ENCODE assay signal across 8 cellular contexts in the genomic region with DNA sequence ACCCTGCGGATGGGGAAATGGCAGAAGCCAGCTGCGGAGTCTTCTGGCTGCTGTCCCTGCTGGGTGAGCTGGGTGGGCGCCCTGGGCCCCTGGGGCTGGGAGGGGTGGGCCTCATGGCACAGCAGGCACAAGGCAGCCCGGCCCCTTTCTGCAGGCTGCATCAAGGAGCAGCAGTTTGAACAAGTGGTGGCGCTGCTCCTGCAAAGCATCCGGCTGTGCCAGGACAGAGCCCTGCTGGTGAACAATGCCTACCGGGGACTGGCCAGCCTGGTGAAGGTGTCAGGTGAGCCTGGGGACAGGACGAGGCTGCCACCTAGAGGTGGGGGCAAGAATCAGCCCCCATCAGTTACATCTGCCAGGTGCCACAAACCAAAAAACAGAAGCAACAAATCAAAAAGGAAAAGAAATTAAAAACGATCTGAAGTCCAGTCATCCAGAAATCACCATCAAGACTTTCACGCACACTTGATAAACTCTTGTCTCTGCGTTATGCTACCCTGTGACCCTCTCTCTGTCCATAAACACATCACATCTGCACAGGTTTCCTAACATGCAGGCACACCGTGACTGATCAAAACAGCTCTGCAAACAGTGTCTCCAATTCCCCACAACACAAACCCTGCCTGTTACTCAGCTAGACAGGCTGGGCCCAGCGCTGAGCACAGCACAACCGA. TPM values are rescaled to one million over a fixed set of nuclear protein-coding genes. Genes with fewer than 3 reads are reported as not detected.
DNase-seq lines count a peak whose midpoint lies in the region; ATAC-seq and TF ChIP-seq lines count a peak whose summit lies in the region.

No MANE protein-coding gene starts in this region.

- no peak overlapping the region for H3K4me2 ChIP-seq in KMS-11

- peak; percentile 51 for ATAC-seq in CD8-positive, alpha-beta T cell
- peak; percentile 37 to 49 (median 46) for ATAC-seq in psoas muscle
- no peak for ATAC-seq in HG02588 (IDR thresholded peaks at IDR 0.05; ENCODE audit: unreplicated experiment)

- H3K36me3 Mint-ChIP-seq in CD8-positive, alpha-beta T cell, result peaks cover 41% of the 10 kb centered on the region
- H3K36me3 Mint-ChIP-seq in activated CD4-positive, alpha-beta T cell treated with anti-CD3 and anti-CD28 coated beads, Interleukin-2, amount 10 ng/mL, durations not matched to agents 7 days and 5 days (ENCODE audit: low read depth), result peaks cover 18% of the 10 kb centered on the region

- H3K79me2 ChIP-seq in KMS-11 (ENCODE audit: insufficient read depth, low read depth), result no peaks in the 10 kb centered on the region

- no peaks in the 10 kb centered on the region for H3K27me3 Mint-ChIP-seq in CD8-positive, alpha-beta T cell (ENCODE audit: low read depth)
- no peaks in the 10 kb centered on the region for H3K27me3 Mint-ChIP-seq in activated CD4-positive, alpha-beta T cell treated with anti-CD3 and anti-CD28 coated beads, Interleukin-2, amount 10 ng/mL, durations not matched to agents 7 days and 5 days

- H2AFZ ChIP-seq in KMS-11 (ENCODE audit: low read depth), result no peak overlapping the region

- peaks cover 11% of the 10 kb centered on the region for H3K4me1 Mint-ChIP-seq in CD8-positive, alpha-beta T cell (ENCODE audit: low read depth)
- peaks cover 5% of the 10 kb centered on the region for H3K4me1 Mint-ChIP-seq in activated CD4-positive, alpha-beta T cell treated with anti-CD3 and anti-CD28 coated beads, Interleukin-2, amount 10 ng/mL, durations not matched to agents 7 days and 5 days

- CTCF ChIA-PET in CD8-positive, alpha-beta T cell (lab: Charles Lee), result interaction anchor here (0.6 to 4.7 kb wide), 15 partner anchors 9 to 223 kb away, joined by 3 to 46 read pairs (median 3); no protein-coding TSS in a partner anchor
- CTCF ChIA-PET in activated CD4-positive, alpha-beta T cell treated with anti-CD3 and anti-CD28 coated beads, Interleukin-2, amount 10 ng/mL, durations not matched to agents 7 days and 5 days (lab: Charles Lee), result interaction anchor here (0.6 to 1.7 kb wide), 4 partner anchors 9 to 416 kb away, joined by 3 to 4 read pairs (median 4); no protein-coding TSS in a partner anchor

- peaks cover 3% of the 10 kb centered on the region for H3K4me1 ChIP-seq in CD8-positive, alpha-beta T cell (ENCODE audit: insufficient read depth, low read length)
- no peaks in the 10 kb centered on the region for H3K4me1 ChIP-seq in KMS-11 (ENCODE audit: low read depth, poor library complexity, severe bottlenecking)
- H3K4me1 ChIP-seq in effector memory CD4-positive, alpha-beta T cell (ENCODE audit: control insufficient read depth, insufficient read depth, low read length, poor library complexity, severe bottlenecking), result no peaks in the 10 kb centered on the region
- H3K4me1 ChIP-seq in psoas muscle, result peaks cover 18% of the 10 kb centered on the region

- no peak overlapping the region for H3K27ac ChIP-seq in CD8-positive, alpha-beta T cell (ENCODE audit: low read depth, low read length)
- H3K27ac ChIP-seq in KMS-11, result no peak overlapping the region
- no peak overlapping the region for H3K27ac ChIP-seq in effector memory CD4-positive, alpha-beta T cell (ENCODE audit: insufficient read depth, low read length, poor library complexity, severe bottlenecking)
- no peak overlapping the region for H3K27ac ChIP-seq in psoas muscle

- H3K27ac Mint-ChIP-seq in CD8-positive, alpha-beta T cell, result peak overlapping the region; percentile 2
- no peak overlapping the region for H3K27ac Mint-ChIP-seq in activated CD4-positive, alpha-beta T cell treated with anti-CD3 and anti-CD28 coated beads, Interleukin-2, amount 10 ng/mL, durations not matched to agents 7 days and 5 days

- no peaks in the 10 kb centered on the region for H4K20me1 ChIP-seq in KMS-11 (ENCODE audit: insufficient read depth)

- no peaks in the 10 kb centered on the region for H3K9me3 ChIP-seq in CD8-positive, alpha-beta T cell (ENCODE audit: low read length)
- no peaks in the 10 kb centered on the region for H3K9me3 ChIP-seq in effector memory CD4-positive, alpha-beta T cell (ENCODE audit: control insufficient read depth, low read length)
- no peaks in the 10 kb centered on the region for H3K9me3 ChIP-seq in psoas muscle

- no peak overlapping the region for H3K4me3 ChIP-seq in CD8-positive, alpha-beta T cell (ENCODE audit: low read depth, low read length)
- H3K4me3 ChIP-seq in KMS-11 (IDR thresholded peaks at IDR 0.05; ENCODE audit: insufficient read depth, low read depth, low read length) (no peak overlapping the region), psoas muscle (no peak overlapping the region)
- no peak overlapping the region for H3K4me3 ChIP-seq in effector memory CD4-positive, alpha-beta T cell (ENCODE audit: insufficient read depth, low read depth, low read length, poor library complexity, severe bottlenecking)

- POLR2A ChIA-PET in CD8-positive, alpha-beta T cell (lab: Charles Lee), result interaction anchor here (0.6 to 1.0 kb wide), 2 partner anchors 56 to 74 kb away, joined by 3 read pairs; partner anchors contain the start of genes MED22 and RPL7A
- POLR2A ChIA-PET in activated CD4-positive, alpha-beta T cell treated with anti-CD3 and anti-CD28 coated beads, Interleukin-2, amount 10 ng/mL, durations not matched to agents 7 days and 5 days (lab: Charles Lee), result no interaction called here

- H3K4me3 Mint-ChIP-seq in CD8-positive, alpha-beta T cell, result no peak overlapping the region
- H3K4me3 Mint-ChIP-seq in activated CD4-positive, alpha-beta T cell treated with anti-CD3 and anti-CD28 coated beads, Interleukin-2, amount 10 ng/mL, durations not matched to agents 7 days and 5 days, result no peak overlapping the region

- no peaks in the 10 kb centered on the region for H3K9me3 Mint-ChIP-seq in CD8-positive, alpha-beta T cell
- H3K9me3 Mint-ChIP-seq in activated CD4-positive, alpha-beta T cell treated with anti-CD3 and anti-CD28 coated beads, Interleukin-2, amount 10 ng/mL, durations not matched to agents 7 days and 5 days, result no peaks in the 10 kb centered on the region

- WGBS in psoas muscle, 3 donors, result 75 to 79% (median 75%) methylated on average over 14 of the region's 14 CpGs

- H3K9ac ChIP-seq in KMS-11, result no peak overlapping the region

- DNase-seq in CD8-positive, alpha-beta T cell, result peak; percentile 41 to 73 (median 64)
- DNase-seq in activated CD4-positive, alpha-beta T cell treated with anti-CD3 and anti-CD28 coated beads, Interleukin-2, amount 10 ng/mL, durations not matched to agents 7 days and 5 days, result peak; percentile 62
- peak; percentile 24 to 35 (median 31) for DNase-seq in effector memory CD4-positive, alpha-beta T cell
- DNase-seq in psoas muscle, result peak in 1 of 2 donors; percentile 71
- DNase-seq in NCI-H1092 (lab: John Stamatoyannopoulos, UW), result no peak
- DNase-seq in NCI-H510A (lab: John Stamatoyannopoulos, UW), result no peak

- H3K36me3 ChIP-seq in CD8-positive, alpha-beta T cell (ENCODE audit: insufficient read depth, low read length), result peaks cover 25% of the 10 kb centered on the region
- H3K36me3 ChIP-seq in KMS-11 (ENCODE audit: insufficient read depth) (no peaks in the 10 kb centered on the region), psoas muscle (ENCODE audit: insufficient read depth in 1 of 2, low read depth in 1 of 2) (peaks cover 0 to 48% of the 10 kb centered on the region in 2 donors)
- H3K36me3 ChIP-seq in effector memory CD4-positive, alpha-beta T cell (ENCODE audit: control insufficient read depth, insufficient read depth, low read length), result peaks cover 31% of the 10 kb centered on the region

- peak; percentile 82 for TF ChIP-seq CTCF in CD8-positive, alpha-beta T cell (IDR thresholded peaks at IDR 0.05)
- TF ChIP-seq CTCF in KMS-11 (conservative IDR thresholded peaks at IDR 0.05; ENCODE audit: low read depth, low read length) (peak; percentile 60), psoas muscle (IDR thresholded peaks at IDR 0.05) (peak; percentile 66)

- H3K27me3 ChIP-seq in CD8-positive, alpha-beta T cell (ENCODE audit: insufficient read depth, low read length), result no peaks in the 10 kb centered on the region
- no peaks in the 10 kb centered on the region; the same call in 1 of the 2 replicates for H3K27me3 ChIP-seq in KMS-11 (ENCODE audit: insufficient read depth, low read depth)
- H3K27me3 ChIP-seq in effector memory CD4-positive, alpha-beta T cell (replicated peaks; ENCODE audit: control insufficient read depth, insufficient read depth, low read length, poor library complexity, severe bottlenecking), result no peaks in the 10 kb centered on the region
- no peaks in the 10 kb centered on the region for H3K27me3 ChIP-seq in psoas muscle (ENCODE audit: insufficient read depth in 3 of 3, low read length in 2 of 3)

- intact Hi-C loops in CD8-positive, alpha-beta T cell (cut with DNase I, micrococcal nuclease), result loop anchor here (1.0 to 10.0 kb wide), 5 partner anchors 48 to 591 kb away; partner anchors contain the start of genes SURF1 (in 2 of the 2), SURF2 (in 2 of the 2), SURF6 (in 1 of the 2) and VAV2 (in 1 of the 2)
- intact Hi-C loops in psoas muscle (cut with DNase I), result loop anchor here in 1 of 2 donors (2.0 to 5.0 kb wide), 2 partner anchors 27 to 217 kb away; partner anchors contain the start of genes STKLD1 and SURF4

RNA-seq across cellular contexts. Expression of gene REXO4, which starts 13.9 kb away (rescaled TPM):
- total RNA-seq in CD8-positive, alpha-beta T cell, result 10 to 100 TPM; 22.5 to 24.0 TPM
- 10 to 100 TPM; 21.2 to 24.1 TPM for total RNA-seq in activated CD4-positive, alpha-beta T cell treated with anti-CD3 and anti-CD28 coated beads, Interleukin-2, amount 10 ng/mL, durations not matched to agents 7 days and 5 days
- total RNA-seq in psoas muscle, result 10 to 100 TPM; 23.8 to 31.2 (median 28.6) TPM
- polyA plus RNA-seq in psoas muscle, result 10 to 100 TPM; 31.7 to 75.2 (median 54.9) TPM

RNA-seq across cellular contexts. Expression of gene ADAMTS13, which starts 18.3 kb away (rescaled TPM):
- total RNA-seq in CD8-positive, alpha-beta T cell, result 1 to 10 TPM; 2.0 to 2.5 TPM
- 1 to 10 TPM; 2.3 to 3.0 TPM for total RNA-seq in activated CD4-positive, alpha-beta T cell treated with anti-CD3 and anti-CD28 coated beads, Interleukin-2, amount 10 ng/mL, durations not matched to agents 7 days and 5 days
- total RNA-seq in psoas muscle, result 1 to 10 TPM; 2.0 to 6.7 (median 2.5) TPM
- 1 to 10 TPM in 2 of 3 donors, under 1 TPM in 1; 0.73 to 2.6 (median 1.8) TPM for polyA plus RNA-seq in psoas muscle

RNA-seq across cellular contexts. Expression of gene STKLD1, which starts 27.7 kb away (rescaled TPM):
- 1 to 10 TPM in 1 of 2 experiments, under 1 TPM in 1; 0.92 to 1.8 TPM for total RNA-seq in CD8-positive, alpha-beta T cell
- total RNA-seq in activated CD4-positive, alpha-beta T cell treated with anti-CD3 and anti-CD28 coated beads, Interleukin-2, amount 10 ng/mL, durations not matched to agents 7 days and 5 days, result 1 to 10 TPM in 1 of 2 experiments, under 1 TPM in 1; 0.65 to 2.0 TPM
- under 1 TPM; 0.28 to 0.69 (median 0.46) TPM for total RNA-seq in psoas muscle
- polyA plus RNA-seq in psoas muscle, result under 1 TPM; 0.07 to 0.69 (median 0.46) TPM

RNA-seq across cellular contexts. Expression of gene SURF4, which starts 28.0 kb away (rescaled TPM):
- 100 to 1,000 TPM; 228 TPM for total RNA-seq in CD8-positive, alpha-beta T cell
- total RNA-seq in activated CD4-positive, alpha-beta T cell treated with anti-CD3 and anti-CD28 coated beads, Interleukin-2, amount 10 ng/mL, durations not matched to agents 7 days and 5 days, result 100 to 1,000 TPM; 147 to 164 TPM
- 10 to 100 TPM; 45.6 to 69.4 (median 66.8) TPM for total RNA-seq in psoas muscle
- polyA plus RNA-seq in psoas muscle, result 100 to 1,000 TPM in 1 of 3 donors, 10 to 100 TPM in 2; 47.9 to 120 (median 88.0) TPM

RNA-seq across cellular contexts. Expression of gene SURF2, which starts 47.6 kb away (rescaled TPM):
- 10 to 100 TPM; 18.6 to 21.9 TPM for total RNA-seq in CD8-positive, alpha-beta T cell
- 10 to 100 TPM; 14.8 to 16.0 TPM for total RNA-seq in activated CD4-positive, alpha-beta T cell treated with anti-CD3 and anti-CD28 coated beads, Interleukin-2, amount 10 ng/mL, durations not matched to agents 7 days and 5 days
- 10 to 100 TPM; 10.9 to 13.8 (median 13.3) TPM for total RNA-seq in psoas muscle
- 10 to 100 TPM; 19.7 to 50.6 (median 38.7) TPM for polyA plus RNA-seq in psoas muscle

Comparison
In these comparisons a context has a peak if more than half of its experiments do, and no peak if none do; other contexts are left out.
1. DNase-seq: peak in CD8-positive, alpha-beta T cell (7 of 7), activated CD4-positive, alpha-beta T cell treated with anti-CD3 and anti-CD28 coated beads, Interleukin-2, amount 10 ng/mL, durations not matched to agents 7 days and 5 days (single experiment) and effector memory CD4-positive, alpha-beta T cell (3 of 3); none in NCI-H1092 (single experiment) and NCI-H510A (single experiment).
2. Peak in every context shown above with its lines, with median percentiles within 50 percentile points of each other: CTCF ChIP-seq.